Comparison of ENCODE assay signal across 1 cellular context in the genomic region with DNA sequence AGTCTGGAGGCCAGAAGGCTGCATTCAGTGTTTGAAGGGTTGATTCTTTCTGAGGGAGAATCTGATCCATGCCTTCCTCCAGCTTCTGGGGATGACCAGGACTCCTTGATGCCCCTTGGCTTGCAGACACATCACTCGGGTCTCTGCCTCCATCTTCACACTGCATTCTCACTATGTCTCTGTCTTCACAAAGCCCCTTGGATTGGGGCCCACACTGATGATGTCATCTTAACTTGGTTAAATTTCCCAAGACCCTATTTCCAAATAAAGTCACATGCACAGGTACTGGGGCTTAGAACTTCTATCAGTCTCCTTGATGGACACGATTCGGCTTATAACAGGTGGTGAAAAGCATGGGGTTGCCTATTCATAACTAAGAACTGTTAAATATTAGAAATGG.
TF ChIP-seq lines count a peak whose summit lies in the region.

No MANE protein-coding gene starts in this region.

TF ChIP-seq in H1, 55 proteins besides CTCF, POLR2A, EP300 and RAD21 (continued from another document):
- TF ChIP-seq CHD7 (IDR thresholded peaks at IDR 0.05; ENCODE audit: insufficient replicate concordance, low read length), result no peak
- TF ChIP-seq EZH2 (IDR thresholded peaks at IDR 0.05; ENCODE audit: low read depth, low read length, severe bottlenecking), result no peak
- no peak for TF ChIP-seq POLR2AphosphoS5 (IDR thresholded peaks at IDR 0.05; ENCODE audit: low read depth, low read length)
